1 cellular context compared by ENCODE assay signal in the genomic region with DNA sequence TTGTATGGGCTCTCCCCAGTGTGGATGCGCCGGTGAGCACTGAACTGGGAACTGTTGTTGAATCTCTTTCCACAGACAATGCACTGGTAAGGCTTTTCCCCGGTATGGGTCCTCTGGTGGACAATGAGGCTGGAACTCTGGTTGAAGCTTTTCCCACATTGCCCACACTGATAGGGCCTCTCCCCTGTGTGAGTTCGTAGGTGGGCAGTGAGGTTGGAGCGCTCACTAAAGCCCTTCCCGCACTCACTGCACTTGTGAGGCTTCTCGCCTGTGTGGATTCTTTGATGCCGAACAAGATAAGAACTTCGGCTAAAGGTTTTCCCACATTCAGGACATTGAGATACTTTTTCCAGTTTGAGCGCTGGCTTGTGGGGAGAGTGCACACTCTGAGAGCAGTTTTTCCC.
A peak's percentile ranks its signal among the peaks of the same experiment; 100 is the strongest.
TF ChIP-seq lines count a peak whose summit lies in the region.

No MANE protein-coding gene starts in this region.

TF ChIP-seq in A549, 52 proteins besides CTCF, POLR2A, EP300 and RAD21:
- TF ChIP-seq ZSCAN20 (CRISPR knock-in tag; IDR thresholded peaks at IDR 0.05) = no peak
- TF ChIP-seq GATA3 (IDR thresholded peaks at IDR 0.05; ENCODE audit: borderline replicate concordance) = peak; percentile 63
- TF ChIP-seq JUNB (IDR thresholded peaks at IDR 0.05) = no peak
- no peak for TF ChIP-seq KDM1A (IDR thresholded peaks at IDR 0.05; ENCODE audit: low read depth)
